In genomic region chr2:10372195-10372861, GRCh38 we compare ENCODE assay signal across 26 cellular contexts.
DNase-seq lines count a peak whose midpoint lies in the region; ATAC-seq and TF ChIP-seq lines count a peak whose summit lies in the region.
"Had no signal": no experiment of that assay in that cellular context is flagged by ENCODE, and none has a peak within 500 bp of the region (broad histone marks: within the 10 kb centered on the region; RNA-seq: fewer than 3 reads in every experiment).

No MANE protein-coding gene starts in this region.

- peaks cover 73% of the 10 kb centered on the region for H3K4me1 Mint-ChIP-seq in CD8-positive, alpha-beta T cell (ENCODE audit: low read depth)
- H3K4me1 Mint-ChIP-seq in T-cell: peaks cover 62 to 73% (median 70%) of the 10 kb centered on the region in 3 donors

- intact Hi-C loops in CD8-positive, alpha-beta T cell (cut with DNase I, micrococcal nuclease): no loop called here
- intact Hi-C loops in sciatic nerve (cut with DNase I): no loop called here

- no peaks in the 10 kb centered on the region for H3K27me3 Mint-ChIP-seq in CD8-positive, alpha-beta T cell (ENCODE audit: low read depth)
- no peaks in the 10 kb centered on the region for H3K27me3 Mint-ChIP-seq in T-cell
- H3K27me3 Mint-ChIP-seq: activated CD4-positive, alpha-beta T cell treated with anti-CD3 and anti-CD28 coated beads, Interleukin-2, amount 10 ng/mL, durations not matched to agents 7 days and 5 days; type B pancreatic cell had no signal

- CTCF ChIA-PET in CD8-positive, alpha-beta T cell (lab: Charles Lee): interaction anchor here (3.0 kb wide), 1 partner anchor 37 kb away, joined by 14 read pairs; no protein-coding TSS in a partner anchor
- CTCF ChIA-PET in T-cell (lab: Charles Lee): interaction anchor here in 1 of 2 donors (0.6 kb wide), 1 partner anchor 10 kb away, joined by 4 read pairs; no protein-coding TSS in a partner anchor

- no peaks in the 10 kb centered on the region for H3K9me3 ChIP-seq in CD8-positive, alpha-beta T cell (ENCODE audit: low read length)
- H3K9me3 ChIP-seq: esophagus muscularis mucosa had no signal

- POLR2A ChIA-PET in CD8-positive, alpha-beta T cell (lab: Charles Lee): interaction anchor here (1.5 kb wide), 1 partner anchor 70 kb away, joined by 5 read pairs; no protein-coding TSS in a partner anchor
- POLR2A ChIA-PET in T-cell (lab: Charles Lee): no interaction called here

- no peak for ATAC-seq in CD8-positive, alpha-beta T cell
- ATAC-seq in sciatic nerve: peak; percentile 54
- ATAC-seq in T-cell (replicated peaks in 1 of 4): no peak
- ATAC-seq: foreskin keratinocyte, left colon, Right ventricle myocardium inferior had no signal

- in situ Hi-C loops in SK-MEL-5 (cut with HindIII; ENCODE audit: low pct_unique_long_range_greater_than_20kb, low sequenced_read_pairs): no loop called here

- H3K27ac Mint-ChIP-seq in CD8-positive, alpha-beta T cell: peak overlapping the region; percentile 57
- H3K27ac Mint-ChIP-seq in T-cell: no peak overlapping the region
- H3K27ac Mint-ChIP-seq: activated CD4-positive, alpha-beta T cell treated with anti-CD3 and anti-CD28 coated beads, Interleukin-2, amount 10 ng/mL, durations not matched to agents 7 days and 5 days; type B pancreatic cell had no signal

- H3K9me3 Mint-ChIP-seq in CD8-positive, alpha-beta T cell: no peaks in the 10 kb centered on the region
- H3K9me3 Mint-ChIP-seq in T-cell: no peaks in the 10 kb centered on the region
- H3K9me3 Mint-ChIP-seq: activated CD4-positive, alpha-beta T cell treated with anti-CD3 and anti-CD28 coated beads, Interleukin-2, amount 10 ng/mL, durations not matched to agents 7 days and 5 days; CD14-positive monocyte; type B pancreatic cell had no signal

- H3K36me3 ChIP-seq in CD8-positive, alpha-beta T cell (ENCODE audit: insufficient read depth, low read length): no peaks in the 10 kb centered on the region

- no peak for DNase-seq in CD8-positive, alpha-beta T cell
- DNase-seq in SK-MEL-5 (ENCODE audit: low read depth, low spot score): peak; percentile 64
- DNase-seq in medulla oblongata (ENCODE audit: extremely low spot score): peak; percentile 47
- DNase-seq in sciatic nerve (ENCODE audit: low spot score): no peak
- no peak for DNase-seq in activated CD4-positive, alpha-beta T cell treated with anti-CD3 and anti-CD28 coated beads, Interleukin-2, amount 50 U/mL, for 4 hours
- no peak for DNase-seq in T-cell
- no peak for DNase-seq in SW 1271 (lab: John Stamatoyannopoulos, UW)
- DNase-seq: activated CD4-positive, alpha-beta T cell treated with anti-CD3 and anti-CD28 coated beads, Interleukin-2, amount 10 ng/mL, durations not matched to agents 7 days and 5 days; activated naive CD4-positive, alpha-beta T cell treated with anti-CD3 and anti-CD28 coated beads, Interleukin-2, amount 50 U/mL, for 16 hours; DMS 273 treated with DMSO at 0.1 percent for 48 hours; foreskin keratinocyte; GM23248; hippocampal formation; left colon; mesenchymal stem cell; NCI-H1436; NCI-H2107; occipital lobe; stimulated activated CD4-positive, alpha-beta T cell treated with anti-CD3 and anti-CD28 coated beads, Interleukin-1b, Interleukin-23, amount 100 ng/mL, for 48 hours; stimulated activated CD8-positive, alpha-beta memory T cell treated with anti-CD3 and anti-CD28 coated beads, Interleukin-4, amount 100 ng/mL, for 48 hours; T1000 had no signal

- no peak overlapping the region for H3K27ac ChIP-seq in CD8-positive, alpha-beta T cell (ENCODE audit: low read depth, low read length)
- H3K27ac ChIP-seq: esophagus muscularis mucosa, foreskin keratinocyte, GM23248 had no signal

- no peak overlapping the region for H3K4me3 Mint-ChIP-seq in CD8-positive, alpha-beta T cell
- H3K4me3 Mint-ChIP-seq in T-cell: no peak overlapping the region
- H3K4me3 Mint-ChIP-seq: activated CD4-positive, alpha-beta T cell treated with anti-CD3 and anti-CD28 coated beads, Interleukin-2, amount 10 ng/mL, durations not matched to agents 7 days and 5 days; CD14-positive monocyte; type B pancreatic cell had no signal

- H3K4me3 ChIP-seq in CD8-positive, alpha-beta T cell (ENCODE audit: low read depth, low read length): no peak overlapping the region
- H3K4me3 ChIP-seq: esophagus muscularis mucosa, GM23248, smooth muscle cell had no signal

- no peak for TF ChIP-seq CTCF in CD8-positive, alpha-beta T cell (IDR thresholded peaks at IDR 0.05)

- H3K27me3 ChIP-seq in CD8-positive, alpha-beta T cell (ENCODE audit: insufficient read depth, low read length): no peaks in the 10 kb centered on the region
- H3K27me3 ChIP-seq: esophagus muscularis mucosa, foreskin keratinocyte had no signal

- H3K36me3 Mint-ChIP-seq in CD8-positive, alpha-beta T cell: peaks cover 23% of the 10 kb centered on the region
- peaks cover 11% of the 10 kb centered on the region for H3K36me3 Mint-ChIP-seq in T-cell
- H3K36me3 Mint-ChIP-seq: type B pancreatic cell had no signal

- H3K4me1 ChIP-seq in CD8-positive, alpha-beta T cell (ENCODE audit: insufficient read depth, low read length): peaks cover 38% of the 10 kb centered on the region
- H3K4me1 ChIP-seq: foreskin keratinocyte had no signal

Comparison
In these comparisons a context has a peak if more than half of its experiments do, and no peak if none do; other contexts are left out.
1. DNase-seq: peak in SK-MEL-5 (single experiment) and medulla oblongata (single experiment); none in CD8-positive, alpha-beta T cell (0 of 7), sciatic nerve (single experiment), activated CD4-positive, alpha-beta T cell treated with anti-CD3 and anti-CD28 coated beads, Interleukin-2, amount 50 U/mL, for 4 hours (0 of 2), T-cell (0 of 34) and SW 1271 (0 of 2).